ENCODE assay signal across 23 cellular contexts in the genomic region with DNA sequence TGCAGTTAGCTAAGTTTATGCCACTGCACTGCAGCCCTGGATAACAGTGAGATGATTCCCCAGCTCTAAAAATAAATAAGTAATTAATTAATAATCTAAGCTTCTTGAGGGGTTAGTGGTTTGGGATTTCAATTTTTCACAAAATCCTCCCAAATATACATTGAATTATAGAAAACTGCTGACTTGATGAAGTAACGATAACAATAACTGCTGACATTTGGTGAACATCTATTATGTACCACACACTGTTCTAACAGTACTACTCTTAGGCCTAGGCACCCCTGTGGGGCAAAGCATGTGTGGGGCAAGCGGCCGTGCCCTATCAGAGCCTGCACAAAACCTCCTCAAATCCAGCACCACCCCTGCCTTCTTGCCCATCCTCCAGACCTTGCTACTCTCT.
A peak's percentile ranks its signal among the peaks of the same experiment; 100 is the strongest.
DNase-seq lines count a peak whose midpoint lies in the region; ATAC-seq and TF ChIP-seq lines count a peak whose summit lies in the region.
"Had no signal": no experiment of that assay in that cellular context is flagged by ENCODE, and none has a peak within 500 bp of the region (broad histone marks: within the 10 kb centered on the region; RNA-seq: fewer than 3 reads in every experiment).

No MANE protein-coding gene starts in this region.

- H3K36me3 Mint-ChIP-seq in GM23338 (ENCODE audit: low read depth), result peaks cover 13% of the 10 kb centered on the region
- H3K36me3 Mint-ChIP-seq: CD14-positive monocyte; CD8-positive, alpha-beta memory T cell had no signal

- H3K4me3 Mint-ChIP-seq in GM23338, result no peak overlapping the region
- H3K4me3 Mint-ChIP-seq: CD14-positive monocyte; CD4-positive, alpha-beta T cell; CD8-positive, alpha-beta memory T cell; HFFc6 had no signal

- H3K79me2 ChIP-seq in GM23338 (replicated peaks; ENCODE audit: insufficient read depth) (no peaks in the 10 kb centered on the region), PC-9 (ENCODE audit: low read depth) (no peaks in the 10 kb centered on the region)

- H3K4me3 ChIP-seq in GM23338 (no peak overlapping the region), PC-9 (no peak overlapping the region), esophagus muscularis mucosa (no peak overlapping the region)
- H3K4me3 ChIP-seq: A549; BLaER1 treated with 17β-estradiol and CSF1 and Interleukin-3, amounts not matched to agents 10 nM and 100 nM; GM12878; GM23248; HAP-1 had no signal

- DNase-seq in GM23338 (ENCODE audit: low spot score), result no peak
- DNase-seq in PC-9, result no peak
- DNase-seq in esophagus muscularis mucosa (ENCODE audit: extremely low spot score), result peak; percentile 84
- DNase-seq in activated CD4-positive, alpha-beta T cell treated with anti-CD3 and anti-CD28 coated beads for 4 hours, result no peak
- no peak for DNase-seq in NCI-H2171 treated with DMSO at 0.1 percent for 48 hours (lab: John Stamatoyannopoulos, UW)
- DNase-seq: 8988T; ACHN; AML-193; BE2C; CD4-positive, alpha-beta T cell; CD8-positive, alpha-beta memory T cell; DMS 273 treated with DMSO at 0.1 percent for 48 hours; DMS79; EL; GDM1; GM23248; HFFc6 had no signal

- H3K27me3 Mint-ChIP-seq in GM23338 (ENCODE audit: insufficient read depth, low read depth, poor library complexity), result peaks cover 1% of the 10 kb centered on the region
- H3K27me3 Mint-ChIP-seq: CD4-positive, alpha-beta T cell had no signal

- peaks cover 5% of the 10 kb centered on the region; the same call in 1 of the 2 replicates for H3K9me2 ChIP-seq in GM23338 (ENCODE audit: insufficient read depth)
- H3K9me2 ChIP-seq in PC-9 (ENCODE audit: insufficient read depth), result no peaks in the 10 kb centered on the region

- H3K4me1 Mint-ChIP-seq in GM23338, result peaks cover 18% of the 10 kb centered on the region
- H3K4me1 Mint-ChIP-seq: CD14-positive monocyte; CD8-positive, alpha-beta memory T cell had no signal

- peaks cover 9% of the 10 kb centered on the region for H3K9me3 Mint-ChIP-seq in GM23338

- WGBS in esophagus muscularis mucosa, result 94% methylated on average over 3 of the region's 3 CpGs

- H3K27ac Mint-ChIP-seq in GM23338, result no peak overlapping the region; the same call in 1 of the 2 replicates
- H3K27ac Mint-ChIP-seq: CD14-positive monocyte; CD4-positive, alpha-beta T cell; CD8-positive, alpha-beta memory T cell; HFFc6 had no signal

- TF ChIP-seq CTCF in GM23338 (conservative IDR thresholded peaks at IDR 0.05; ENCODE audit: low read depth in 2 of 2) (no peak), PC-9 (conservative IDR thresholded peaks at IDR 0.05) (no peak), esophagus muscularis mucosa (IDR thresholded peaks at IDR 0.05) (no peak)

- no peaks in the 10 kb centered on the region for H3K36me3 ChIP-seq in GM23338 (ENCODE audit: insufficient read depth)
- H3K36me3 ChIP-seq in PC-9 (ENCODE audit: low read depth), result no peaks in the 10 kb centered on the region
- no peaks in the 10 kb centered on the region for H3K36me3 ChIP-seq in esophagus muscularis mucosa
- H3K36me3 ChIP-seq: BE2C; BLaER1 treated with 17β-estradiol and CSF1 and Interleukin-3, amounts not matched to agents 10 nM and 100 nM; HAP-1 had no signal

- H3K9me3 ChIP-seq in PC-9 (ENCODE audit: insufficient read depth, low read depth) (peaks cover 7% of the 10 kb centered on the region; the same call in 1 of the 2 replicates), esophagus muscularis mucosa (no peaks in the 10 kb centered on the region)
- H3K9me3 ChIP-seq: BE2C, HAP-1 had no signal

- CTCF ChIA-PET in PC-9 (lab: Charles Lee), result no interaction called here

- POLR2A ChIA-PET in PC-9 (lab: Charles Lee; ENCODE audit: unreplicated experiment), result no interaction called here

- peaks cover 12% of the 10 kb centered on the region; the same call in 1 of the 2 replicates for H3K4me1 ChIP-seq in GM23338 (ENCODE audit: insufficient read depth)
- H3K4me1 ChIP-seq in PC-9 (replicated peaks; ENCODE audit: insufficient read depth), result peaks cover 17% of the 10 kb centered on the region
- H3K4me1 ChIP-seq in esophagus muscularis mucosa, result no peaks in the 10 kb centered on the region
- H3K4me1 ChIP-seq: A549; BE2C; BLaER1 treated with 17β-estradiol and CSF1 and Interleukin-3, amounts not matched to agents 10 nM and 100 nM; HAP-1 had no signal

- H4K20me1 ChIP-seq in GM23338 (replicated peaks; ENCODE audit: insufficient read depth) (no peaks in the 10 kb centered on the region), PC-9 (ENCODE audit: insufficient read depth) (no peaks in the 10 kb centered on the region)
- H4K20me1 ChIP-seq: BLaER1 treated with 17β-estradiol and CSF1 and Interleukin-3, amounts not matched to agents 10 nM and 100 nM had no signal

- no TSS peak for BruUV-seq in PC-9 (replicated peaks; lab: Mats Ljungman, UMichigan)

- H2AFZ ChIP-seq in GM23338 (peak overlapping the region; percentile 44; the same call in 1 of the 2 replicates), PC-9 (peak overlapping the region; percentile 23; the same call in 1 of the 2 replicates)
- H2AFZ ChIP-seq: GM23248 had no signal

- H3K27ac ChIP-seq in GM23338 (ENCODE audit: low read depth), result no peak overlapping the region
- H3K27ac ChIP-seq in PC-9, result no peak overlapping the region
- no peak overlapping the region for H3K27ac ChIP-seq in esophagus muscularis mucosa (replicated peaks in 1 of 4)
- H3K27ac ChIP-seq: A549; BLaER1 treated with 17β-estradiol and CSF1 and Interleukin-3, amounts not matched to agents 10 nM and 100 nM; GM23248 had no signal

- no peak for TF ChIP-seq POLR2A in esophagus muscularis mucosa (IDR thresholded peaks at IDR 0.05; ENCODE audit: low read depth)

- H3K4me2 ChIP-seq in GM23338 (no peak overlapping the region), PC-9 (peak overlapping the region; percentile 61)
- H3K4me2 ChIP-seq: A549; BLaER1 treated with 17β-estradiol and CSF1 and Interleukin-3, amounts not matched to agents 10 nM and 100 nM had no signal

- no peaks in the 10 kb centered on the region for H3K27me3 ChIP-seq in GM23338 (ENCODE audit: insufficient read depth)
- H3K27me3 ChIP-seq in PC-9 (ENCODE audit: insufficient read depth, low read depth), result no peaks in the 10 kb centered on the region
- no peaks in the 10 kb centered on the region for H3K27me3 ChIP-seq in esophagus muscularis mucosa
- H3K27me3 ChIP-seq: BE2C; BLaER1 treated with 17β-estradiol and CSF1 and Interleukin-3, amounts not matched to agents 10 nM and 100 nM had no signal

- intact Hi-C loops in PC-9 (cut with micrococcal nuclease; ENCODE audit: unreplicated experiment) (no loop called here), esophagus muscularis mucosa (cut with DNase I) (no loop called here)

- ATAC-seq in GM23338 (no peak), HG02885 (IDR thresholded peaks at IDR 0.05; ENCODE audit: poor library complexity, unreplicated experiment) (no peak)
- ATAC-seq: A549, GM12878 had no signal

- TF ChIP-seq EP300 in esophagus muscularis mucosa (IDR thresholded peaks at IDR 0.05), result no peak

- no peaks in the 10 kb centered on the region for H3F3A ChIP-seq in GM23338 (replicated peaks; ENCODE audit: low read depth)
- H3F3A ChIP-seq in PC-9 (ENCODE audit: insufficient read depth, low read depth), result peaks cover 3% of the 10 kb centered on the region; the same call in 1 of the 2 replicates

TF ChIP-seq in GM23338, 12 proteins besides CTCF, POLR2A, EP300 and RAD21:
- TF ChIP-seq JUNB (IDR thresholded peaks at IDR 0.05; ENCODE audit: unreplicated experiment), result no peak
